In the genomic region with DNA sequence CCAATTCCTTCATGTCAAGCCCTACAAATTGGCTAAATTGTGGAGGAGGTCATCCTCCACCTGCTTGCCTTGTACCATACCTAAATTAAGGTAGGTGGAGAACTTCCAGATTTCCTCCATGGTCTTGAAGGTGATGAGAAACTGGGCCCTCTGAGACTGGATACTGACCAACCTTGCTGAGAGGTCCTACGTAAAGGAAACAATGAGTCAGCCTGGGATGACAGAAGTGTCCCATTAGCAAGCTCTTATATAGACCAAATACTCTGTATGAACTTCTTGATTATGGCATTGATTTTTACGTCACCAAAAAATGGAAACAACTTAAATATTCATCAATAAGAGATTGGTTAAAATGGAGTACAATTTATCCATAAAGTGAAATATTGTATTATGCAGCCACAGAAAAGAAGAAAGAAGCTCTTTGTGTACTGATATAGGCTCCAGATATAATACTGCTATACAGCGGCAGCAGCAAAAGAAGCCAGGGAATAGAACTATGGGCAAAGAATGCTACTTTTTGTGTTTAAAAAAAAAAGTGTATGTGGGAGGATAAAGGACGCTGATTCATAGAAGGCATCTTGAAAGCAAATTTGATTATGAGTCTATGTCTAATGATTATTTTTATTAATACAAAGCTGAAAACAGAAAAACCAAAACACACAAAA, we compare ENCODE assay signal across 22 cellular contexts. TPM values are rescaled to one million over a fixed set of nuclear protein-coding genes. Genes with fewer than 3 reads are reported as not detected.
DNase-seq lines count a peak whose midpoint lies in the region; FAIRE-seq and TF ChIP-seq lines count a peak whose summit lies in the region.
"Had no signal": no experiment of that assay in that cellular context is flagged by ENCODE, and none has a peak within 500 bp of the region (broad histone marks: within the 10 kb centered on the region; RNA-seq: fewer than 3 reads in every experiment).

No MANE protein-coding gene starts in this region.

- H3K79me2 ChIP-seq in endothelial cell of umbilical vein (ENCODE audit: control insufficient read depth, insufficient read depth, low read length) (no peaks in the 10 kb centered on the region), mammary epithelial cell (ENCODE audit: insufficient read depth, low read length) (peaks cover 2% of the 10 kb centered on the region)

- no TSS peak for BruUV-seq in endothelial cell of umbilical vein (replicated peaks; lab: Mats Ljungman, UMichigan)
- no TSS peak for BruUV-seq in mammary epithelial cell (replicated peaks; lab: Mats Ljungman, UMichigan)

- no peaks in the 10 kb centered on the region for H3K9me1 ChIP-seq in endothelial cell of umbilical vein (replicated peaks; ENCODE audit: control insufficient read depth, extremely low read depth, insufficient read depth, low read length)

- in situ Hi-C loops in mammary epithelial cell (cut with MboI; ENCODE audit: low sequenced_read_pairs in 2 of 2) = loop anchor here (25.0 kb wide), 1 partner anchor 607 kb away; no protein-coding TSS in a partner anchor

- no peaks in the 10 kb centered on the region for H3K27me3 ChIP-seq in endothelial cell of umbilical vein (ENCODE audit: control insufficient read depth in 2 of 2, insufficient read depth in 2 of 2, low read length in 2 of 2)
- no peaks in the 10 kb centered on the region for H3K27me3 ChIP-seq in mammary epithelial cell (ENCODE audit: insufficient read depth, low read length)
- H3K27me3 ChIP-seq: BLaER1 had no signal

- TF ChIP-seq CTCF in endothelial cell of umbilical vein (IDR thresholded peaks at IDR 0.05; ENCODE audit: extremely low read depth in 1 of 2, insufficient read depth in 1 of 2, low read depth in 1 of 2, low read length in 2 of 2) = no peak
- no peak for TF ChIP-seq CTCF in mammary epithelial cell (conservative IDR thresholded peaks at IDR 0.05 in 1 of 2, IDR thresholded peaks at IDR 0.05 in 1 of 2; ENCODE audit: extremely low read depth in 1 of 2, insufficient read depth in 1 of 2, low read depth in 1 of 2, low read length in 2 of 2)

- H3K27ac ChIP-seq in angular gyrus (ENCODE audit: low read depth, low read length) = peak overlapping the region; percentile 50
- H3K27ac ChIP-seq in endothelial cell of umbilical vein (ENCODE audit: insufficient read depth, low read depth, low read length) = no peak overlapping the region
- H3K27ac ChIP-seq in mammary epithelial cell (ENCODE audit: insufficient read depth, low read depth, low read length) = no peak overlapping the region
- H3K27ac ChIP-seq: BLaER1, PC-9 had no signal

- DNase-seq in COLO829 (ENCODE audit: low spot score) (peak; percentile 34), endothelial cell of umbilical vein (ENCODE audit: low read depth, low spot score) (no peak), pons (ENCODE audit: low spot score) (peak; percentile 62), mammary epithelial cell (no peak), dedifferentiated amniotic fluid mesenchymal stem cell (ENCODE audit: extremely low spot score) (no peak), NCI-H2029 treated with DMSO at 0.1 percent for 48 hours (lab: John Stamatoyannopoulos, UW) (no peak), GOT3 (lab: John Stamatoyannopoulos, UW) (no peak)
- DNase-seq: CD8-positive, alpha-beta T cell; GDM1; Karpas-422; NCI-H1048; NCI-H1417 treated with DMSO at 0.1 percent for 48 hours; NCI-H187; NCI-H2107; NCI-H510A; PC-9; SIG-M5 had no signal

- TF ChIP-seq POLR2A in endothelial cell of umbilical vein (IDR thresholded peaks at IDR 0.05; ENCODE audit: low read depth, low read length) = no peak

- H3K9ac ChIP-seq in endothelial cell of umbilical vein (replicated peaks; ENCODE audit: extremely low read depth, insufficient read depth, low read length) (no peak overlapping the region), mammary epithelial cell (ENCODE audit: insufficient read depth, low read length) (no peak overlapping the region)
- H3K9ac ChIP-seq: BLaER1 had no signal

- peak overlapping the region; percentile 1 for H3K4me2 ChIP-seq in endothelial cell of umbilical vein (ENCODE audit: insufficient read depth, low read length)
- H3K4me2 ChIP-seq in mammary epithelial cell (ENCODE audit: insufficient read depth, low read depth, low read length) = no peak overlapping the region
- H3K4me2 ChIP-seq: BLaER1, PC-9 had no signal

- no peaks in the 10 kb centered on the region for H4K20me1 ChIP-seq in endothelial cell of umbilical vein (replicated peaks; ENCODE audit: control insufficient read depth, extremely low read depth, insufficient read depth, low read length)
- no peaks in the 10 kb centered on the region for H4K20me1 ChIP-seq in mammary epithelial cell (ENCODE audit: insufficient read depth, low read length)
- H4K20me1 ChIP-seq: BLaER1 had no signal

- H2AFZ ChIP-seq in endothelial cell of umbilical vein (ENCODE audit: low read depth, low read length) = no peak overlapping the region
- no peak overlapping the region for H2AFZ ChIP-seq in mammary epithelial cell (ENCODE audit: low read depth, low read length)
- H2AFZ ChIP-seq: PC-9 had no signal

- peaks cover 33% of the 10 kb centered on the region for H3K4me1 ChIP-seq in endothelial cell of umbilical vein (ENCODE audit: control insufficient read depth, extremely low read depth, insufficient read depth, low read length)
- H3K4me1 ChIP-seq in mammary epithelial cell (ENCODE audit: insufficient read depth, low read length) = no peaks in the 10 kb centered on the region
- H3K4me1 ChIP-seq: BLaER1 had no signal

- H3K4me3 ChIP-seq in endothelial cell of umbilical vein (replicated peaks in 1 of 3; ENCODE audit: insufficient read depth in 1 of 3, low read depth in 1 of 3, low read length in 3 of 3) = no peak overlapping the region
- no peak overlapping the region for H3K4me3 ChIP-seq in mammary epithelial cell (replicated peaks in 1 of 3; ENCODE audit: insufficient read depth in 1 of 3, low read depth in 2 of 3, low read length in 3 of 3)
- H3K4me3 ChIP-seq: BLaER1, PC-9 had no signal

- CTCF ChIA-PET in endothelial cell of umbilical vein (lab: Charles Lee) (interaction anchor here (0.9 to 2.9 kb wide), 3 partner anchors 9 to 303 kb away, joined by 4 to 9 read pairs (median 8); no protein-coding TSS in a partner anchor), mammary epithelial cell (lab: Charles Lee; ENCODE audit: low non-redundant PET) (no interaction called here)

- intact Hi-C loops in endothelial cell of umbilical vein (cut with micrococcal nuclease) = no loop called here
- intact Hi-C loops in mammary epithelial cell (cut with micrococcal nuclease) = no loop called here

- 69% methylated on average over 4 of the region's 4 CpGs for WGBS in mammary epithelial cell (ENCODE audit: low coverage, missing lambda C conversion rate)

- H3K36me3 ChIP-seq in endothelial cell of umbilical vein (ENCODE audit: control insufficient read depth in 2 of 2, extremely low read depth in 1 of 2, insufficient read depth in 2 of 2, low read length in 2 of 2) = no peaks in the 10 kb centered on the region
- H3K36me3 ChIP-seq in mammary epithelial cell (ENCODE audit: insufficient read depth, low read length) = peaks cover 40% of the 10 kb centered on the region
- H3K36me3 ChIP-seq: BLaER1 had no signal

- FAIRE-seq in endothelial cell of umbilical vein (lab: Jason Lieb, UNC) = no peak
- FAIRE-seq: GM19239, H54 had no signal

- dilution Hi-C loops in endothelial cell of umbilical vein (cut with MboI; ENCODE audit: extremely low pct_ligation_motif_present, low sequenced_read_pairs) (no loop called here), mammary epithelial cell (cut with HindIII; ENCODE audit: low sequenced_read_pairs) (loop anchor here (5.0 kb wide), 1 partner anchor 68 kb away; no protein-coding TSS in a partner anchor)

- POLR2A ChIA-PET in endothelial cell of umbilical vein (lab: Charles Lee) = no interaction called here

- no peaks in the 10 kb centered on the region for H3K9me3 ChIP-seq in endothelial cell of umbilical vein (replicated peaks; ENCODE audit: control insufficient read depth, insufficient read depth, low read length)
- H3K9me3 ChIP-seq in mammary epithelial cell (replicated peaks; ENCODE audit: insufficient read depth, low read length) = no peaks in the 10 kb centered on the region
- H3K9me3 ChIP-seq: BLaER1 had no signal

TF ChIP-seq in endothelial cell of umbilical vein, 7 proteins besides CTCF, POLR2A, EP300 and RAD21:
- TF ChIP-seq GATA2 (IDR thresholded peaks at IDR 0.05; ENCODE audit: insufficient read depth, insufficient read length, low read depth, low read length) (no peak), JUN (IDR thresholded peaks at IDR 0.05; ENCODE audit: borderline replicate concordance, insufficient read depth, insufficient read length, low read depth) (no peak), FOS (IDR thresholded peaks at IDR 0.05; ENCODE audit: borderline replicate concordance, insufficient read depth, low read length) (no peak), MYC (IDR thresholded peaks at IDR 0.05; ENCODE audit: low read depth, low read length) (no peak)
- TF ChIP-seq, protein P1, sequence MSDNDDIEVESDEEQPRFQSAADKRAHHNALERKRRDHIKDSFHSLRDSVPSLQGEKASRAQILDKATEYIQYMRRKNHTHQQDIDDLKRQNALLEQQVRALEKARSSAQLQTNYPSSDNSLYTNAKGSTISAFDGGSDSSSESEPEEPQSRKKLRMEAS (IDR thresholded peaks at IDR 0.05; ENCODE audit: insufficient read depth, insufficient read length) = no peak
TF ChIP-seq in endothelial cell of umbilical vein: peak in this region for 0.

RNA-seq across cellular contexts. Expression of a gene that starts 18.3 kb away (rescaled TPM):
- total RNA-seq in endothelial cell of umbilical vein = 3.3 and 4.3 TPM in 2 replicates
- polyA plus RNA-seq in endothelial cell of umbilical vein = 0.81 and 0.91 TPM in 2 replicates
- polyA plus RNA-seq in endothelial cell of umbilical vein (2011; cell fraction: cytosol; rRNA removed) = 0.80 and 0.86 TPM in 2 replicates
- 3.6 and 4.3 TPM in 2 replicates for polyA plus RNA-seq in endothelial cell of umbilical vein (2011; cell fraction: nucleus; rRNA removed)
- 0.38 and 0.75 TPM in 2 replicates for polyA plus RNA-seq in endothelial cell of umbilical vein (2012)
- 2.9 and 3.1 TPM in 2 replicates for polyA minus RNA-seq in endothelial cell of umbilical vein
- 1.5 TPM for polyA minus RNA-seq in endothelial cell of umbilical vein (2011; cell fraction: cytosol; rRNA and poly(A)+ RNA removed)
- polyA minus RNA-seq in endothelial cell of umbilical vein (2011; cell fraction: nucleus; rRNA and poly(A)+ RNA removed) = 2.5 and 4.5 TPM in 2 replicates
- total RNA-seq in mammary epithelial cell = 10 to 100 TPM; 42.0 to 57.8 TPM
- 13.9 TPM for polyA plus RNA-seq in mammary epithelial cell
- polyA minus RNA-seq in mammary epithelial cell = 94.8 TPM
- total RNA-seq: CD8-positive, alpha-beta T cell had no signal
- polyA plus RNA-seq: IgD-negative memory B cell had no signal

Comparison
In these comparisons a context has a peak if more than half of its experiments do, and no peak if none do; other contexts are left out.
1. DNase-seq: peak in COLO829 (single experiment) and pons (single experiment); none in endothelial cell of umbilical vein (single experiment), mammary epithelial cell (single experiment), dedifferentiated amniotic fluid mesenchymal stem cell (single experiment), NCI-H2029 treated with DMSO at 0.1 percent for 48 hours (single experiment) and GOT3 (single experiment).